8 cellular contexts compared by ENCODE assay signal in genomic region chr20:2750343-2751251, GRCh38. TPM values are rescaled to one million over a fixed set of nuclear protein-coding genes. Genes with fewer than 3 reads are reported as not detected.
DNase-seq lines count a peak whose midpoint lies in the region; TF ChIP-seq lines count a peak whose summit lies in the region.

No MANE protein-coding gene starts in this region.

- H3K9me3 Mint-ChIP-seq in CD14-positive monocyte (peaks cover 0 to 14% (median 10%) of the 10 kb centered on the region in 7 donors), IgD-negative memory B cell (no peaks in the 10 kb centered on the region)

- BruUV-seq in OCI-LY7 (replicated peaks; lab: Mats Ljungman, UMichigan) = no TSS peak

- peak overlapping the region; percentile 81 to 93 for H3K4me3 Mint-ChIP-seq in CD14-positive monocyte
- peak overlapping the region; percentile 64 to 86 (median 74) for H3K4me3 Mint-ChIP-seq in IgD-negative memory B cell

- peaks cover 49 to 83% (median 51%) of the 10 kb centered on the region in 3 donors for H3K27me3 Mint-ChIP-seq in CD14-positive monocyte (ENCODE audit: low read depth in 3 of 3)
- peaks cover 43% of the 10 kb centered on the region for H3K27me3 Mint-ChIP-seq in IgD-negative memory B cell

- no peak for TF ChIP-seq EP300 in stomach (IDR thresholded peaks at IDR 0.05)

- no peaks in the 10 kb centered on the region for H3K9me2 ChIP-seq in OCI-LY7 (ENCODE audit: insufficient read depth, low read length)

- no peak for TF ChIP-seq POLR2A in stomach (IDR thresholded peaks at IDR 0.05)

- POLR2A ChIA-PET in OCI-LY7 (lab: Charles Lee) = no interaction called here

- H3K36me3 ChIP-seq in adipocyte (ENCODE audit: control insufficient read depth, insufficient read depth, low read length, severe bottlenecking) = no peaks in the 10 kb centered on the region
- no peaks in the 10 kb centered on the region for H3K36me3 ChIP-seq in stomach
- H3K36me3 ChIP-seq in OCI-LY7 (ENCODE audit: insufficient read depth, low read length) = no peaks in the 10 kb centered on the region

- H3K4me2 ChIP-seq in OCI-LY7 (ENCODE audit: low read length) = no peak overlapping the region

- peak overlapping the region; percentile 24 for H3K4me3 ChIP-seq in adipocyte (ENCODE audit: low read length)
- peak overlapping the region; percentile 47 to 65 (median 53) for H3K4me3 ChIP-seq in stomach
- peak overlapping the region in 13 of 59 donors; percentile 25 to 60 (median 53) for H3K4me3 ChIP-seq in dorsolateral prefrontal cortex
- H3K4me3 ChIP-seq in OCI-LY7 (ENCODE audit: low read depth, low read length, poor library complexity, severe bottlenecking) = no peak overlapping the region

- H2AFZ ChIP-seq in OCI-LY7 (ENCODE audit: low read length) = no peak overlapping the region

- no peaks in the 10 kb centered on the region for H3K79me2 ChIP-seq in OCI-LY7 (ENCODE audit: insufficient read depth, low read depth, low read length)

- peaks cover 77% of the 10 kb centered on the region for H3K27me3 ChIP-seq in adipocyte (replicated peaks; ENCODE audit: control insufficient read depth, insufficient read depth, low read length)
- H3K27me3 ChIP-seq in stomach = peaks cover 0 to 65% (median 11%) of the 10 kb centered on the region in 3 donors
- peaks cover 0 to 51% (median 22%) of the 10 kb centered on the region in 45 donors for H3K27me3 ChIP-seq in dorsolateral prefrontal cortex

- H3K27ac ChIP-seq in stomach (peak overlapping the region in 3 of 5 donors; percentile 73 to 85 (median 74)), dorsolateral prefrontal cortex (no peak overlapping the region), OCI-LY7 (ENCODE audit: low read depth, low read length, poor library complexity, severe bottlenecking) (no peak overlapping the region)

- no peaks in the 10 kb centered on the region for H4K20me1 ChIP-seq in OCI-LY7 (ENCODE audit: insufficient read depth, low read length)

- intact Hi-C loops in CD14-positive monocyte (cut with micrococcal nuclease) = loop anchor here in 1 of 2 donors (5.0 kb wide), 1 partner anchor 63 kb away; no protein-coding TSS in a partner anchor
- intact Hi-C loops in stomach (cut with DNase I; ENCODE audit: low total_unique reads) = loop anchor here (5.0 kb wide), 1 partner anchor 102 kb away; no protein-coding TSS in a partner anchor
- intact Hi-C loops in dorsolateral prefrontal cortex (cut with DNase I) = loop anchor here in 1 of 2 donors (5.0 kb wide), 1 partner anchor 58 kb away; the partner anchor contains the start of gene EBF4
- intact Hi-C loops in OCI-LY7 (cut with micrococcal nuclease; ENCODE audit: unreplicated experiment) = no loop called here

- H3K4me1 ChIP-seq in adipocyte (ENCODE audit: control insufficient read depth, insufficient read depth, low read length) (peaks cover 12% of the 10 kb centered on the region), stomach (peaks cover 30 to 56% (median 39%) of the 10 kb centered on the region in 4 donors), OCI-LY7 (ENCODE audit: insufficient read depth, low read length, poor library complexity, severe bottlenecking) (no peaks in the 10 kb centered on the region)

- H3K9me3 ChIP-seq in adipocyte (ENCODE audit: control insufficient read depth, low read length) (no peaks in the 10 kb centered on the region), stomach (no peaks in the 10 kb centered on the region), OCI-LY7 (ENCODE audit: low read length) (no peaks in the 10 kb centered on the region)

- H3K36me3 Mint-ChIP-seq in CD14-positive monocyte = peaks cover 3 to 14% of the 10 kb centered on the region in 2 donors
- no peaks in the 10 kb centered on the region for H3K36me3 Mint-ChIP-seq in IgD-negative memory B cell

- 3 to 10% (median 4%) methylated on average over 28 to 44 of the region's 44 CpGs for WGBS in stomach, 5 donors

- H3K9ac ChIP-seq in adipocyte (ENCODE audit: low read length) = no peak overlapping the region

- CTCF ChIA-PET in OCI-LY7 (lab: Charles Lee; ENCODE audit: unreplicated experiment) = no interaction called here

- peak; percentile 86 for DNase-seq in CD14-positive monocyte (ENCODE audit: low spot score)
- DNase-seq in adipocyte (ENCODE audit: low read depth) = peak; percentile 77
- DNase-seq in iPS-NIHi11 (ENCODE audit: low spot score) = peak; percentile 71
- DNase-seq in stomach = peak; percentile 56
- DNase-seq in dorsolateral prefrontal cortex = no peak
- no peak for DNase-seq in OCI-LY7 (ENCODE audit: low spot score)
- DNase-seq in UCSD-AML1 (lab: John Stamatoyannopoulos, UW; ENCODE audit: unreplicated experiment) = no peak

- H3K27ac Mint-ChIP-seq in CD14-positive monocyte = peak overlapping the region; percentile 29 to 84 (median 74)
- H3K27ac Mint-ChIP-seq in IgD-negative memory B cell = no peak overlapping the region

- H3K4me1 Mint-ChIP-seq in CD14-positive monocyte = peaks cover 25% of the 10 kb centered on the region
- H3K4me1 Mint-ChIP-seq in IgD-negative memory B cell = peaks cover 5 to 15% (median 14%) of the 10 kb centered on the region in 3 donors

- TF ChIP-seq CTCF in CD14-positive monocyte (IDR thresholded peaks at IDR 0.05) (no peak), stomach (IDR thresholded peaks at IDR 0.05) (no peak), dorsolateral prefrontal cortex (IDR thresholded peaks at IDR 0.05 in 54 of 56, conservative IDR thresholded peaks at IDR 0.05 in 2 of 56; ENCODE audit: low read depth in 1 of 56, partially characterized antibody in 56 of 56) (no peak), OCI-LY7 (conservative IDR thresholded peaks at IDR 0.05; ENCODE audit: low read length) (no peak)

RNA-seq across cellular contexts. Expression of gene CPXM1, which starts 49.8 kb away (rescaled TPM):
- polyA plus RNA-seq in CD14-positive monocyte (not detected), IgD-negative memory B cell (1.1 TPM), stomach (1 to 10 TPM in 1 of 3 donors, under 1 TPM in 2; 0.50 to 1.2 (median 0.92) TPM)
- total RNA-seq in stomach (10 to 100 TPM in 1 of 5 donors, 1 to 10 TPM in 1, not detected in 3; 1.2 to 16.2 TPM), dorsolateral prefrontal cortex (1 to 10 TPM in 20 of 120 experiments, under 1 TPM in 68, not detected in 32; 0.19 to 3.1 (median 0.45) TPM), OCI-LY7 (2022) (0.15 TPM in 1 of 2 replicates, not detected in the other)
- not detected in 2 replicates for total RNA-seq in OCI-LY7 (2014; rRNA removed; shearing (Covaris generic))

RNA-seq across cellular contexts. Expression of gene EBF4, which starts 58.0 kb away (rescaled TPM):
- polyA plus RNA-seq in CD14-positive monocyte (not detected), IgD-negative memory B cell (1.1 TPM), stomach (10 to 100 TPM; 10.2 to 16.8 (median 15.0) TPM)
- total RNA-seq in stomach (10 to 100 TPM in 2 of 5 donors, 1 to 10 TPM in 3; 7.0 to 69.2 (median 8.5) TPM), dorsolateral prefrontal cortex (10 to 100 TPM in 119 of 120 experiments, 1 to 10 TPM in 1; 9.9 to 43.0 (median 23.9) TPM), OCI-LY7 (2022) (2.6 and 4.4 TPM in 2 replicates)
- total RNA-seq in OCI-LY7 (2014; rRNA removed; shearing (Covaris generic)) = 0.41 and 1.5 TPM in 2 replicates

Comparison
In these comparisons a context has a peak if more than half of its experiments do, and no peak if none do; other contexts are left out.
1. DNase-seq: peak in CD14-positive monocyte (single experiment), adipocyte (single experiment), iPS-NIHi11 (single experiment) and stomach (single experiment); none in dorsolateral prefrontal cortex (0 of 10), OCI-LY7 (single experiment) and UCSD-AML1 (single experiment).
2. H3K27ac Mint-ChIP-seq: peak in CD14-positive monocyte (7 of 7); none in IgD-negative memory B cell (0 of 3).
3. H3K27ac ChIP-seq: peak in stomach (3 of 5); none in dorsolateral prefrontal cortex (0 of 59) and OCI-LY7 (single experiment).